Comparison of ENCODE assay signal across 9 cellular contexts in the genomic region with DNA sequence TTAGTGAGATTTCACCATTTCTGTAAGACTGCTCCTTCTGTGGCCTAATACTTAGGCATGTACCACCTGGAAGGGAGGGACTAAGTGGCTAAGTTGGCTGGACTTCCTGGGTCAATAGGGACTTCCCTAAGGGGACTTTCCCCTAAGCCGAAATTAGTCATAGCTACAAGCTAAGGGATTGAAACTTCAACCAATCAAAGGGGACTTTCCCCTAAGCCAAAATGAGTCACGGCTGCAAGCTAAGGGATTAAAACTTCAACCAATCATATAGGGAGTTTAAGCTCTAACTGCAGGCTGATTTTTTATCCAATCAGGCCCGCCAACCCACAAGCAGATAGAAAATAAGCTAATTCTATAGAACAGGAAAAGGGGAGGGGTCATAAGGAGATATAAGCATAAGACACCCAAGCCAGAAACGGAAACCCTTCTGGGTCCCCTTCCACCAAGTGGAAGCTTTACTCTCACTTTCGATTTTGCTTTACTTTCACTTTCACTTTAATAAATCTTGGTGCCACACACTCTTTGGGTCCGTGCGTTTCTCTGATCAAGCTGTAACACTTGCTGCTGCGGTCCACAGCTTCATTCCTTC.
DNase-seq lines count a peak whose midpoint lies in the region; ATAC-seq and FAIRE-seq lines count a peak whose summit lies in the region.
"Had no signal": no experiment of that assay in that cellular context is flagged by ENCODE, and none has a peak within 500 bp of the region (broad histone marks: within the 10 kb centered on the region; RNA-seq: fewer than 3 reads in every experiment).

No MANE protein-coding gene starts in this region.

- peaks cover 1% of the 10 kb centered on the region for H3K9me3 Mint-ChIP-seq in activated naive CD4-positive, alpha-beta T cell treated with anti-CD3 and anti-CD28 coated beads for 36 hours
- no peaks in the 10 kb centered on the region for H3K9me3 Mint-ChIP-seq in activated naive CD4-positive, alpha-beta T cell treated with anti-CD3 and anti-CD28 coated beads, Interleukin-2, amount 10 ng/mL, durations not matched to agents 7 days and 5 days

- H3K36me3 Mint-ChIP-seq in activated naive CD4-positive, alpha-beta T cell treated with anti-CD3 and anti-CD28 coated beads for 36 hours (ENCODE audit: low read depth) = no peaks in the 10 kb centered on the region
- no peaks in the 10 kb centered on the region for H3K36me3 Mint-ChIP-seq in activated naive CD4-positive, alpha-beta T cell treated with anti-CD3 and anti-CD28 coated beads, Interleukin-2, amount 10 ng/mL, durations not matched to agents 7 days and 5 days

- no peaks in the 10 kb centered on the region for H3K27me3 Mint-ChIP-seq in activated naive CD4-positive, alpha-beta T cell treated with anti-CD3 and anti-CD28 coated beads for 36 hours (ENCODE audit: low read depth)
- H3K27me3 Mint-ChIP-seq in activated naive CD4-positive, alpha-beta T cell treated with anti-CD3 and anti-CD28 coated beads, Interleukin-2, amount 10 ng/mL, durations not matched to agents 7 days and 5 days = no peaks in the 10 kb centered on the region

- in situ Hi-C loops in G401 (cut with HindIII; ENCODE audit: low sequenced_read_pairs) = no loop called here

- intact Hi-C loops in activated naive CD4-positive, alpha-beta T cell treated with anti-CD3 and anti-CD28 coated beads for 36 hours (cut with micrococcal nuclease) = no loop called here

- H3K27ac Mint-ChIP-seq in activated naive CD4-positive, alpha-beta T cell treated with anti-CD3 and anti-CD28 coated beads for 36 hours = no peak overlapping the region
- no peak overlapping the region for H3K27ac Mint-ChIP-seq in activated naive CD4-positive, alpha-beta T cell treated with anti-CD3 and anti-CD28 coated beads, Interleukin-2, amount 10 ng/mL, durations not matched to agents 7 days and 5 days

- FAIRE-seq in urothelium cell line (lab: Jason Lieb, UNC) = no peak

- ATAC-seq in HG02973 (IDR thresholded peaks at IDR 0.05; ENCODE audit: unreplicated experiment) = peak; percentile 58

- no peak overlapping the region for H3K4me3 Mint-ChIP-seq in activated naive CD4-positive, alpha-beta T cell treated with anti-CD3 and anti-CD28 coated beads for 36 hours
- no peak overlapping the region for H3K4me3 Mint-ChIP-seq in activated naive CD4-positive, alpha-beta T cell treated with anti-CD3 and anti-CD28 coated beads, Interleukin-2, amount 10 ng/mL, durations not matched to agents 7 days and 5 days

- H3K27ac ChIP-seq in SK-N-MC (no peak overlapping the region), subcutaneous abdominal adipose tissue (ENCODE audit: low read depth, low read length) (no peak overlapping the region)

- H3K9ac ChIP-seq in SK-N-MC (ENCODE audit: insufficient read length) (no peak overlapping the region), subcutaneous abdominal adipose tissue (ENCODE audit: low read length in 5 of 5) (no peak overlapping the region)

- DNase-seq in activated naive CD4-positive, alpha-beta T cell treated with anti-CD3 and anti-CD28 coated beads for 36 hours = peak; percentile 12
- no peak for DNase-seq in activated naive CD4-positive, alpha-beta T cell treated with anti-CD3 and anti-CD28 coated beads, Interleukin-2, amount 10 ng/mL, durations not matched to agents 7 days and 5 days
- no peak for DNase-seq in SK-N-MC (ENCODE audit: low read depth, low spot score)
- no peak for DNase-seq in G401 (ENCODE audit: low spot score)
- DNase-seq in urothelium cell line (ENCODE audit: low spot score) = no peak
- DNase-seq in activated effector memory CD4-positive, alpha-beta T cell treated with anti-CD3 and anti-CD28 coated beads, Interleukin-2, amount 50 U/mL, for 16 hours = no peak
- DNase-seq: nucleus accumbens had no signal

- H3K36me3 ChIP-seq in SK-N-MC (ENCODE audit: insufficient read depth, low read length) (no peaks in the 10 kb centered on the region), subcutaneous abdominal adipose tissue (ENCODE audit: control insufficient read depth in 5 of 5, insufficient read depth in 5 of 5, low read length in 5 of 5) (no peaks in the 10 kb centered on the region)

- peak overlapping the region; percentile 57 for H3K4me3 ChIP-seq in SK-N-MC
- H3K4me3 ChIP-seq in subcutaneous abdominal adipose tissue (ENCODE audit: low read depth in 1 of 5, low read length in 5 of 5) = peak overlapping the region in 4 of 5 donors; percentile 30 to 43 (median 38)

- CTCF ChIA-PET in activated naive CD4-positive, alpha-beta T cell treated with anti-CD3 and anti-CD28 coated beads for 36 hours (lab: Charles Lee) = no interaction called here
- CTCF ChIA-PET in activated naive CD4-positive, alpha-beta T cell treated with anti-CD3 and anti-CD28 coated beads, Interleukin-2, amount 10 ng/mL, durations not matched to agents 7 days and 5 days (lab: Charles Lee) = no interaction called here

- no peaks in the 10 kb centered on the region for H3K4me1 ChIP-seq in subcutaneous abdominal adipose tissue (ENCODE audit: control insufficient read depth in 5 of 5, insufficient read depth in 5 of 5, low read length in 5 of 5)

- H3K9me3 ChIP-seq in SK-N-MC (ENCODE audit: low read depth, low read length) = no peaks in the 10 kb centered on the region
- peaks cover 0 to 5% (median 0%) of the 10 kb centered on the region in 5 donors for H3K9me3 ChIP-seq in subcutaneous abdominal adipose tissue (ENCODE audit: control insufficient read depth in 5 of 5, low read length in 5 of 5)

- H3K27me3 ChIP-seq in subcutaneous abdominal adipose tissue (ENCODE audit: control insufficient read depth in 5 of 5, insufficient read depth in 4 of 5, low read length in 5 of 5) = no peaks in the 10 kb centered on the region

- peaks cover 2% of the 10 kb centered on the region for H3K4me1 Mint-ChIP-seq in activated naive CD4-positive, alpha-beta T cell treated with anti-CD3 and anti-CD28 coated beads for 36 hours (ENCODE audit: low read depth)
- H3K4me1 Mint-ChIP-seq in activated naive CD4-positive, alpha-beta T cell treated with anti-CD3 and anti-CD28 coated beads, Interleukin-2, amount 10 ng/mL, durations not matched to agents 7 days and 5 days = no peaks in the 10 kb centered on the region
